1 cellular context compared by ENCODE assay signal in the genomic region with DNA sequence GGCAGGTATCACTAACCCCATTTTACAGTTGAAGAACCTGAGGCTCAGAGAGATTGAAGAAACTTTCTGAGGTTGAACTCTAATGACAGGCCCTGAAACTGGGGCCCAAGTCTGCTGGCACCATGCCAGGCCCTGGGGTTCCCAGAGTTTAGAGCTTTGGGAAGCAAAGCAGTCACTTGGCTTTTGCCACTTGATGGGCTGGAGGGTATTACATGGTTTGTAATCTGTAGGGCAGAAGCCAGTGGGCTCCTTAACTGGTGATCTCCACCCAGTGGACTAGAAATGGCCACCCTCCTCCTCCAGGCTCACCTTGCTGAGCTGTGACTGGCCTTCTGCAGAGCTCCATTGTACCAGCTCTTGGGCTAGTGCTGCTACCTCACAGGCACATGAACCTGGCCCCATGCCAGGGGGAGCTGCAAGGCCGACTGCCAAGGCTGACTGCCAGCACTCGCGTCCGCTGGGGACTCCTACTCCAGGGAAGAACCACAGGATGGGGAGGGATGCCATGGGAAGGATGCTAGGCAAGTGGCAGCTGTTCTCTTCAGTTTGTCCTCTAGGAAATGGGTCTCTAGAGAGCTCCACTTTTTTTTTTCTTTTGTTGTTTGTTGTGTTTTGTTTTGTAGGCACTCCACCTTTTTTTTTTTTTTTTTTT.
A peak's percentile ranks its signal among the peaks of the same experiment; 100 is the strongest.
TF ChIP-seq lines count a peak whose summit lies in the region.

No MANE protein-coding gene starts in this region.

TF ChIP-seq in HEK293, 187 proteins besides CTCF, POLR2A, EP300 and RAD21 (continued from another document):
- TF ChIP-seq, protein P1, sequence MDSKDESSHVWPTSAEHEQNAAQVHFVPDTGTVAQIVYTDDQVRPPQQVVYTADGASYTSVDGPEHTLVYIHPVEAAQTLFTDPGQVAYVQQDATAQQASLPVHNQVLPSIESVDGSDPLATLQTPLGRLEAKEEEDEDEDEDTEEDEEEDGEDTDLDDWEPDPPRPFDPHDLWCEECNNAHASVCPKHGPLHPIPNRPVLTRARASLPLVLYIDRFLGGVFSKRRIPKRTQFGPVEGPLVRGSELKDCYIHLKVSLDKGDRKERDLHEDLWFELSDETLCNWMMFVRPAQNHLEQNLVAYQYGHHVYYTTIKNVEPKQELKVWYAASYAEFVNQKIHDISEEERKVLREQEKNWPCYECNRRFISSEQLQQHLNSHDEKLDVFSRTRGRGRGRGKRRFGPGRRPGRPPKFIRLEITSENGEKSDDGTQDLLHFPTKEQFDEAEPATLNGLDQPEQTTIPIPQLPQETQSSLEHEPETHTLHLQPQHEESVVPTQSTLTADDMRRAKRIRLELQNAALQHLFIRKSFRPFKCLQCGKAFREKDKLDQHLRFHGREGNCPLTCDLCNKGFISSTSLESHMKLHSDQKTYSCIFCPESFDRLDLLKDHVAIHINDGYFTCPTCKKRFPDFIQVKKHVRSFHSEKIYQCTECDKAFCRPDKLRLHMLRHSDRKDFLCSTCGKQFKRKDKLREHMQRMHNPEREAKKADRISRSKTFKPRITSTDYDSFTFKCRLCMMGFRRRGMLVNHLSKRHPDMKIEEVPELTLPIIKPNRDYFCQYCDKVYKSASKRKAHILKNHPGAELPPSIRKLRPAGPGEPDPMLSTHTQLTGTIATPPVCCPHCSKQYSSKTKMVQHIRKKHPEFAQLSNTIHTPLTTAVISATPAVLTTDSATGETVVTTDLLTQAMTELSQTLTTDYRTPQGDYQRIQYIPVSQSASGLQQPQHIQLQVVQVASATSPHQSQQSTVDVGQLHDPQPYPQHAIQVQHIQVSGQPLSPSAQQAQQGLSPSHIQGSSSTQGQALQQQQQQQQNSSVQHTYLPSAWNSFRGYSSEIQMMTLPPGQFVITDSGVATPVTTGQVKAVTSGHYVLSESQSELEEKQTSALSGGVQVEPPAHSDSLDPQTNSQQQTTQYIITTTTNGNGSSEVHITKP (tag by site-specific recombination; IDR thresholded peaks at IDR 0.05), result peak; percentile 98
- peak; percentile 77; the same call in 1 of the 2 replicates for TF ChIP-seq ZNF184 (tag by site-specific recombination; IDR thresholded peaks at IDR 0.05)
- TF ChIP-seq, protein P2, sequence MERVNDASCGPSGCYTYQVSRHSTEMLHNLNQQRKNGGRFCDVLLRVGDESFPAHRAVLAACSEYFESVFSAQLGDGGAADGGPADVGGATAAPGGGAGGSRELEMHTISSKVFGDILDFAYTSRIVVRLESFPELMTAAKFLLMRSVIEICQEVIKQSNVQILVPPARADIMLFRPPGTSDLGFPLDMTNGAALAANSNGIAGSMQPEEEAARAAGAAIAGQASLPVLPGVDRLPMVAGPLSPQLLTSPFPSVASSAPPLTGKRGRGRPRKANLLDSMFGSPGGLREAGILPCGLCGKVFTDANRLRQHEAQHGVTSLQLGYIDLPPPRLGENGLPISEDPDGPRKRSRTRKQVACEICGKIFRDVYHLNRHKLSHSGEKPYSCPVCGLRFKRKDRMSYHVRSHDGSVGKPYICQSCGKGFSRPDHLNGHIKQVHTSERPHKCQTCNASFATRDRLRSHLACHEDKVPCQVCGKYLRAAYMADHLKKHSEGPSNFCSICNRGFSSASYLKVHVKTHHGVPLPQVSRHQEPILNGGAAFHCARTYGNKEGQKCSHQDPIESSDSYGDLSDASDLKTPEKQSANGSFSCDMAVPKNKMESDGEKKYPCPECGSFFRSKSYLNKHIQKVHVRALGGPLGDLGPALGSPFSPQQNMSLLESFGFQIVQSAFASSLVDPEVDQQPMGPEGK (tag by site-specific recombination; IDR thresholded peaks at IDR 0.05), result peak; percentile 35; the same call in 1 of the 2 replicates
- TF ChIP-seq GLIS1 (tag by site-specific recombination; IDR thresholded peaks at IDR 0.05), result peak; percentile 52; the same call in 1 of the 2 replicates
- no peak for TF ChIP-seq ZNF366 (tag by site-specific recombination; conservative IDR thresholded peaks at IDR 0.05)
- TF ChIP-seq, protein P3, sequence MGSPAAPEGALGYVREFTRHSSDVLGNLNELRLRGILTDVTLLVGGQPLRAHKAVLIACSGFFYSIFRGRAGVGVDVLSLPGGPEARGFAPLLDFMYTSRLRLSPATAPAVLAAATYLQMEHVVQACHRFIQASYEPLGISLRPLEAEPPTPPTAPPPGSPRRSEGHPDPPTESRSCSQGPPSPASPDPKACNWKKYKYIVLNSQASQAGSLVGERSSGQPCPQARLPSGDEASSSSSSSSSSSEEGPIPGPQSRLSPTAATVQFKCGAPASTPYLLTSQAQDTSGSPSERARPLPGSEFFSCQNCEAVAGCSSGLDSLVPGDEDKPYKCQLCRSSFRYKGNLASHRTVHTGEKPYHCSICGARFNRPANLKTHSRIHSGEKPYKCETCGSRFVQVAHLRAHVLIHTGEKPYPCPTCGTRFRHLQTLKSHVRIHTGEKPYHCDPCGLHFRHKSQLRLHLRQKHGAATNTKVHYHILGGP (tag by site-specific recombination; IDR thresholded peaks at IDR 0.05), result 0 out of 2 replicates have a peak, but pooled peaks have one; percentile 40
- 0 out of 2 replicates have a peak, but pooled peaks have one; percentile 46 for TF ChIP-seq PBX3 (CRISPR knock-in tag; IDR thresholded peaks at IDR 0.05)
- TF ChIP-seq ZNF501 (tag by site-specific recombination; IDR thresholded peaks at IDR 0.05), result peak; percentile 63; the same call in 1 of the 2 replicates
- TF ChIP-seq, protein P4, sequence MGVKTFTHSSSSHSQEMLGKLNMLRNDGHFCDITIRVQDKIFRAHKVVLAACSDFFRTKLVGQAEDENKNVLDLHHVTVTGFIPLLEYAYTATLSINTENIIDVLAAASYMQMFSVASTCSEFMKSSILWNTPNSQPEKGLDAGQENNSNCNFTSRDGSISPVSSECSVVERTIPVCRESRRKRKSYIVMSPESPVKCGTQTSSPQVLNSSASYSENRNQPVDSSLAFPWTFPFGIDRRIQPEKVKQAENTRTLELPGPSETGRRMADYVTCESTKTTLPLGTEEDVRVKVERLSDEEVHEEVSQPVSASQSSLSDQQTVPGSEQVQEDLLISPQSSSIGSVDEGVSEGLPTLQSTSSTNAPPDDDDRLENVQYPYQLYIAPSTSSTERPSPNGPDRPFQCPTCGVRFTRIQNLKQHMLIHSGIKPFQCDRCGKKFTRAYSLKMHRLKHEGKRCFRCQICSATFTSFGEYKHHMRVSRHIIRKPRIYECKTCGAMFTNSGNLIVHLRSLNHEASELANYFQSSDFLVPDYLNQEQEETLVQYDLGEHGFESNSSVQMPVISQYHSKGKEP (tag by site-specific recombination; IDR thresholded peaks at IDR 0.05), result peak; percentile 75
- TF ChIP-seq ZSCAN30 (tag by site-specific recombination; IDR thresholded peaks at IDR 0.05), result peak; percentile 37; the same call in 1 of the 2 replicates
- TF ChIP-seq ZNF112 (tag by site-specific recombination; IDR thresholded peaks at IDR 0.05), result peak; percentile 63; the same call in 1 of the 2 replicates
